ENCODE assay signal across 12 cellular contexts in genomic region chr20:64077541-64077875, GRCh38. TPM values are rescaled to one million over a fixed set of nuclear protein-coding genes. Genes with fewer than 3 reads are reported as not detected.
A peak's percentile ranks its signal among the peaks of the same experiment; 100 is the strongest.
DNase-seq lines count a peak whose midpoint lies in the region; FAIRE-seq lines count a peak whose summit lies in the region.
"Had no signal": no experiment of that assay in that cellular context is flagged by ENCODE, and none has a peak within 500 bp of the region (broad histone marks: within the 10 kb centered on the region; RNA-seq: fewer than 3 reads in every experiment).

No MANE protein-coding gene starts in this region.

- H3K36me3 ChIP-seq in Karpas-422 (ENCODE audit: insufficient read depth, low read length) (peaks cover 17% of the 10 kb centered on the region), small intestine (ENCODE audit: control insufficient read depth in 2 of 2, insufficient read depth in 2 of 2, low read length in 2 of 2) (no peaks in the 10 kb centered on the region)

- no peaks in the 10 kb centered on the region for H4K20me1 ChIP-seq in Karpas-422 (ENCODE audit: insufficient read depth, low read depth, low read length)

- H3K4me3 ChIP-seq in Karpas-422 (ENCODE audit: low read length) = peak overlapping the region; percentile 73
- H3K4me3 ChIP-seq in small intestine (ENCODE audit: low read depth in 1 of 2, low read length in 2 of 2) = peak overlapping the region; percentile 25 to 39

- H3K79me2 ChIP-seq in Karpas-422 (ENCODE audit: low read length) = peaks cover 19% of the 10 kb centered on the region

- peaks cover 76% of the 10 kb centered on the region for H3K4me1 ChIP-seq in Karpas-422 (ENCODE audit: low read length)
- no peaks in the 10 kb centered on the region for H3K4me1 ChIP-seq in small intestine (ENCODE audit: control insufficient read depth in 2 of 2, insufficient read depth in 1 of 2, low read depth in 1 of 2, low read length in 1 of 2)

- no peaks in the 10 kb centered on the region for H3K9me2 ChIP-seq in Karpas-422 (replicated peaks; ENCODE audit: insufficient read depth, low read length)

- H3K27ac ChIP-seq in Karpas-422 (ENCODE audit: low read length) (peak overlapping the region; percentile 100), cingulate gyrus (ENCODE audit: low read depth, low read length) (peak overlapping the region; percentile 47), small intestine (ENCODE audit: low read depth in 1 of 2, low read length in 1 of 2) (peak overlapping the region; percentile 33 to 44)
- H3K27ac ChIP-seq: 22Rv1 had no signal

- WGBS in small intestine, 3 donors = 41 to 67% (median 54%) methylated on average over 7 of the region's 7 CpGs

- no peak for DNase-seq in T-helper 1 cell
- no peak for DNase-seq in Karpas-422
- no peak for DNase-seq in small intestine
- no peak for DNase-seq in NCI-H2081 treated with DMSO at 0.1 percent for 48 hours (lab: John Stamatoyannopoulos, UW)
- DNase-seq in T1000 (lab: John Stamatoyannopoulos, UW) = no peak
- no peak for DNase-seq in stimulated activated CD4-positive, alpha-beta T cell treated with anti-CD3 and anti-CD28 coated beads, Interleukin-1b, Interleukin-23, amount 100 ng/mL, for 48 hours
- DNase-seq: NCI-H526 treated with DMSO at 0.1 percent for 48 hours, SW 1271 had no signal

- peak overlapping the region; percentile 96 for H3K9ac ChIP-seq in Karpas-422 (ENCODE audit: low read length)

- H3K4me1 Mint-ChIP-seq in T-helper 1 cell treated with Interleukin-12 subunit alpha and Interleukin-12 subunit beta and Interleukin-4 antibody, amounts not matched to agents 30 μg/mL and 1 μg/mL, for 36 hours (ENCODE audit: low read depth) = peaks cover 19% of the 10 kb centered on the region

- H3K9me3 ChIP-seq in Karpas-422 (ENCODE audit: low read length) (no peaks in the 10 kb centered on the region), small intestine (ENCODE audit: control insufficient read depth, low read depth) (no peaks in the 10 kb centered on the region)

- peak overlapping the region; percentile 93 for H3K4me2 ChIP-seq in Karpas-422 (ENCODE audit: low read depth, low read length, poor library complexity, severe bottlenecking)

- no peaks in the 10 kb centered on the region for H3K9me3 Mint-ChIP-seq in T-helper 1 cell treated with Interleukin-12 subunit alpha and Interleukin-12 subunit beta and Interleukin-4 antibody, amounts not matched to agents 30 μg/mL and 1 μg/mL, for 36 hours

- peak overlapping the region; percentile 79 for H3K27ac Mint-ChIP-seq in T-helper 1 cell treated with Interleukin-12 subunit alpha and Interleukin-12 subunit beta and Interleukin-4 antibody, amounts not matched to agents 30 μg/mL and 1 μg/mL, for 36 hours

- peaks cover 20% of the 10 kb centered on the region for H3K36me3 Mint-ChIP-seq in T-helper 1 cell treated with Interleukin-12 subunit alpha and Interleukin-12 subunit beta and Interleukin-4 antibody, amounts not matched to agents 30 μg/mL and 1 μg/mL, for 36 hours (ENCODE audit: low read depth)

- H3K27me3 Mint-ChIP-seq in T-helper 1 cell treated with Interleukin-12 subunit alpha and Interleukin-12 subunit beta and Interleukin-4 antibody, amounts not matched to agents 30 μg/mL and 1 μg/mL, for 36 hours (ENCODE audit: low read depth) = peaks cover 6% of the 10 kb centered on the region

- peak overlapping the region; percentile 93 for H3K4me3 Mint-ChIP-seq in T-helper 1 cell treated with Interleukin-12 subunit alpha and Interleukin-12 subunit beta and Interleukin-4 antibody, amounts not matched to agents 30 μg/mL and 1 μg/mL, for 36 hours

- H3K27me3 ChIP-seq in Karpas-422 (ENCODE audit: low read length) = no peaks in the 10 kb centered on the region
- H3K27me3 ChIP-seq in small intestine (ENCODE audit: control insufficient read depth in 2 of 2, insufficient read depth in 2 of 2, low read length in 2 of 2) = no peaks in the 10 kb centered on the region

- no peak for FAIRE-seq in small intestine (lab: Jason Lieb, UNC)

- no peak overlapping the region for H2AFZ ChIP-seq in Karpas-422 (ENCODE audit: low read length)

RNA-seq across cellular contexts. Expression of gene RGS19, which starts 1.8 kb away (rescaled TPM):
- total RNA-seq in Karpas-422 (2014; rRNA removed; shearing (Covaris generic); ENCODE audit: low replicate concordance) = 172 and 272 TPM in 2 replicates
- 10 to 100 TPM in 1 of 3 donors, 1 to 10 TPM in 2; 1.8 to 10.8 (median 6.4) TPM for polyA plus RNA-seq in small intestine

RNA-seq across cellular contexts. Expression of gene OPRL1, which starts 2.4 kb away (rescaled TPM):
- total RNA-seq in Karpas-422 (2014; rRNA removed; shearing (Covaris generic); ENCODE audit: low replicate concordance) = 34.0 and 60.6 TPM in 2 replicates
- under 1 TPM in 1 of 3 donors, not detected in 2; 0.30 TPM for polyA plus RNA-seq in small intestine

RNA-seq across cellular contexts. Expression of gene LKAAEAR1, which starts 6.7 kb away (rescaled TPM):
- total RNA-seq in Karpas-422 (2014; rRNA removed; shearing (Covaris generic); ENCODE audit: low replicate concordance) = not detected in 2 replicates
- polyA plus RNA-seq in small intestine = not detected
- total RNA-seq: Daoy had no signal

RNA-seq across cellular contexts. Expression of gene TCEA2, which starts 14.5 kb away (rescaled TPM):
- total RNA-seq in Karpas-422 (2014; rRNA removed; shearing (Covaris generic); ENCODE audit: low replicate concordance) = 124 and 197 TPM in 2 replicates
- 10 to 100 TPM in 1 of 3 donors, 1 to 10 TPM in 2; 7.8 to 15.8 (median 9.5) TPM for polyA plus RNA-seq in small intestine

RNA-seq across cellular contexts. Expression of gene SOX18, which starts 28.1 kb away (rescaled TPM):
- total RNA-seq in Karpas-422 (2014; rRNA removed; shearing (Covaris generic); ENCODE audit: low replicate concordance) = not detected in 2 replicates
- polyA plus RNA-seq in small intestine = 10 to 100 TPM in 1 of 3 donors, 1 to 10 TPM in 1, under 1 TPM in 1; 0.67 to 26.8 (median 2.2) TPM
- total RNA-seq: Daoy had no signal

Comparison
In these comparisons a context has a peak if more than half of its experiments do, and no peak if none do; other contexts are left out.
1. H3K27ac ChIP-seq: peak in every context shown above with its lines; median percentile 100 in Karpas-422; 47 in cingulate gyrus; 38 in small intestine.